ENCODE assay signal across 28 cellular contexts in genomic region chr3:62378329-62378789, GRCh38. TPM values are rescaled to one million over a fixed set of nuclear protein-coding genes. Genes with fewer than 3 reads are reported as not detected.
DNase-seq lines count a peak whose midpoint lies in the region; ATAC-seq, FAIRE-seq and TF ChIP-seq lines count a peak whose summit lies in the region.
"Had no signal": no experiment of that assay in that cellular context is flagged by ENCODE, and none has a peak within 500 bp of the region (broad histone marks: within the 10 kb centered on the region; RNA-seq: fewer than 3 reads in every experiment).

No MANE protein-coding gene starts in this region.

- no peak overlapping the region for H2BK12ac ChIP-seq in trophoblast cell (ENCODE audit: low read length)

- H3K79me1 ChIP-seq in trophoblast cell (ENCODE audit: low read length): no peaks in the 10 kb centered on the region

- H3K4ac ChIP-seq in trophoblast cell (ENCODE audit: low read depth, low read length): no peak overlapping the region

- no peak overlapping the region for H3K4me3 Mint-ChIP-seq in astrocyte (ENCODE audit: unreplicated experiment)
- no peak overlapping the region for H3K4me3 Mint-ChIP-seq in Caco-2 (ENCODE audit: unreplicated experiment)
- H3K4me3 Mint-ChIP-seq: activated naive CD8-positive, alpha-beta T cell treated with anti-CD3 and anti-CD28 coated beads, Interleukin-2, amount 10 ng/mL, durations not matched to agents 7 days and 5 days; activated T-helper 17 cell treated with anti-CD3 and anti-CD28 coated beads, Interleukin-2, amount 50 U/mL, for 72 hours; memory B cell had no signal

- H2BK5ac ChIP-seq in trophoblast cell (ENCODE audit: low read depth, low read length, poor library complexity): no peak overlapping the region

- TF ChIP-seq CTCF in astrocyte (IDR thresholded peaks at IDR 0.05; ENCODE audit: insufficient read depth, low read depth, low read length) (no peak), mucosa of descending colon (IDR thresholded peaks at IDR 0.05) (no peak), Caco-2 (IDR thresholded peaks at IDR 0.05; ENCODE audit: insufficient read depth in 1 of 2, low read depth in 1 of 2, low read length in 1 of 2, severe bottlenecking in 1 of 2, unreplicated experiment in 1 of 2) (no peak)

- no peak overlapping the region for H4K91ac ChIP-seq in trophoblast cell (ENCODE audit: low read depth, low read length)

- no peak overlapping the region for H3K14ac ChIP-seq in trophoblast cell (ENCODE audit: low read length)

- FAIRE-seq in astrocyte (lab: Jason Lieb, UNC): no peak
- FAIRE-seq: endothelial cell of umbilical vein, HepG2 had no signal

- H3K9me3 Mint-ChIP-seq in astrocyte (ENCODE audit: unreplicated experiment) (peaks cover 13% of the 10 kb centered on the region), Caco-2 (ENCODE audit: unreplicated experiment) (no peaks in the 10 kb centered on the region)
- H3K9me3 Mint-ChIP-seq: activated T-helper 17 cell treated with anti-CD3 and anti-CD28 coated beads, Interleukin-2, amount 50 U/mL, for 72 hours had no signal

- H3K27me3 Mint-ChIP-seq in astrocyte (ENCODE audit: low read depth, unreplicated experiment): peaks cover 88% of the 10 kb centered on the region
- peaks cover 32% of the 10 kb centered on the region for H3K27me3 Mint-ChIP-seq in Caco-2 (ENCODE audit: insufficient read depth, unreplicated experiment)

- WGBS in trophoblast cell (ENCODE audit: extremely low coverage, insufficient coverage, insufficient read length): no CpG with 5 or more reads among the region's 29 CpGs

- H2AFZ ChIP-seq in astrocyte (ENCODE audit: low read depth, low read length) (no peak overlapping the region), trophoblast cell (ENCODE audit: insufficient read depth, low read length, poor library complexity) (no peak overlapping the region)

- H2BK120ac ChIP-seq in trophoblast cell (ENCODE audit: insufficient read depth, low read length, poor library complexity): no peak overlapping the region

- intact Hi-C loops in mucosa of descending colon (cut with DNase I, micrococcal nuclease) (no loop called here), Caco-2 (cut with micrococcal nuclease; ENCODE audit: unreplicated experiment) (no loop called here)

- H3K18ac ChIP-seq in trophoblast cell (ENCODE audit: low read length): no peak overlapping the region

- no peak overlapping the region for H2AK5ac ChIP-seq in trophoblast cell (ENCODE audit: low read length)

- H3K36me3 ChIP-seq in HUES48 (ENCODE audit: control insufficient read depth, insufficient read depth, low read length) (no peaks in the 10 kb centered on the region), astrocyte (ENCODE audit: insufficient read depth, low read length) (no peaks in the 10 kb centered on the region), iPS-15b (ENCODE audit: control insufficient read depth, insufficient read depth, low read length) (no peaks in the 10 kb centered on the region), trophoblast cell (ENCODE audit: control insufficient read depth in 1 of 2, insufficient read depth in 2 of 2, low read length in 2 of 2) (no peaks in the 10 kb centered on the region), mucosa of descending colon (ENCODE audit: low read depth) (no peaks in the 10 kb centered on the region), Caco-2 (ENCODE audit: control insufficient read depth, insufficient read depth, low read length) (no peaks in the 10 kb centered on the region)
- H3K36me3 ChIP-seq: brain microvascular endothelial cell, colonic mucosa, heart right ventricle, stomach, upper lobe of left lung had no signal

- H4K20me1 ChIP-seq in astrocyte (ENCODE audit: insufficient read depth, low read length): peaks cover 3% of the 10 kb centered on the region

- POLR2A ChIA-PET in Caco-2 (lab: Charles Lee): no interaction called here

- H3K4me1 ChIP-seq in HUES48 (ENCODE audit: control insufficient read depth, insufficient read depth, low read length) (peaks cover 53% of the 10 kb centered on the region), astrocyte (ENCODE audit: insufficient read depth, low read length) (peaks cover 4% of the 10 kb centered on the region), iPS-15b (ENCODE audit: control insufficient read depth, insufficient read depth, low read length) (peaks cover 37% of the 10 kb centered on the region), trophoblast cell (ENCODE audit: control insufficient read depth in 1 of 2, insufficient read depth in 2 of 2, low read length in 2 of 2) (no peaks in the 10 kb centered on the region), mucosa of descending colon (ENCODE audit: low read depth) (no peaks in the 10 kb centered on the region), Caco-2 (no peaks in the 10 kb centered on the region)
- H3K4me1 ChIP-seq: colonic mucosa had no signal

- H3K4me1 Mint-ChIP-seq in astrocyte (ENCODE audit: low read depth, unreplicated experiment): peaks cover 4% of the 10 kb centered on the region
- no peaks in the 10 kb centered on the region for H3K4me1 Mint-ChIP-seq in Caco-2 (ENCODE audit: low read depth, unreplicated experiment)
- H3K4me1 Mint-ChIP-seq: activated T-helper 17 cell treated with anti-CD3 and anti-CD28 coated beads, Interleukin-2, amount 50 U/mL, for 72 hours; memory B cell had no signal

- H3K27ac Mint-ChIP-seq in astrocyte (ENCODE audit: unreplicated experiment) (peak overlapping the region; percentile 26), Caco-2 (ENCODE audit: unreplicated experiment) (no peak overlapping the region)
- H3K27ac Mint-ChIP-seq: activated naive CD8-positive, alpha-beta T cell treated with anti-CD3 and anti-CD28 coated beads, Interleukin-2, amount 10 ng/mL, durations not matched to agents 7 days and 5 days; activated T-helper 17 cell treated with anti-CD3 and anti-CD28 coated beads, Interleukin-2, amount 50 U/mL, for 72 hours; memory B cell; progenitor cell of endocrine pancreas had no signal

- BruUV-seq in Caco-2 (replicated peaks; lab: Mats Ljungman, UMichigan): no TSS peak

- CTCF ChIA-PET in Caco-2 (lab: Charles Lee): no interaction called here

- H4K8ac ChIP-seq in trophoblast cell (ENCODE audit: low read depth, low read length): no peak overlapping the region

- peak overlapping the region; percentile 44 for H3K4me2 ChIP-seq in astrocyte (ENCODE audit: low read length)
- peak overlapping the region; percentile 31 for H3K4me2 ChIP-seq in trophoblast cell (ENCODE audit: low read length)

- H3K27ac ChIP-seq in HUES48 (ENCODE audit: low read depth, low read length): no peak overlapping the region
- no peak overlapping the region for H3K27ac ChIP-seq in astrocyte (ENCODE audit: low read depth, low read length)
- H3K27ac ChIP-seq in trophoblast cell (ENCODE audit: low read depth, low read length): no peak overlapping the region
- H3K27ac ChIP-seq: brain microvascular endothelial cell, colonic mucosa, heart right ventricle, stomach, upper lobe of left lung had no signal

- H3K4me3 ChIP-seq in HUES48 (ENCODE audit: low read depth, low read length) (peak overlapping the region; percentile 38; the same call in 1 of the 2 replicates), astrocyte (ENCODE audit: insufficient read depth, low read depth, low read length) (peak overlapping the region; percentile 10), iPS-15b (ENCODE audit: low read depth, low read length) (peak overlapping the region; percentile 26), trophoblast cell (ENCODE audit: low read depth, low read length) (no peak overlapping the region), mucosa of descending colon (no peak overlapping the region), Caco-2 (ENCODE audit: low read depth, low read length) (no peak overlapping the region)
- H3K4me3 ChIP-seq: colonic mucosa, heart right ventricle, stomach, upper lobe of left lung had no signal

- H3K9me3 ChIP-seq in HUES48 (ENCODE audit: control insufficient read depth, insufficient read depth, low read length) (no peaks in the 10 kb centered on the region), astrocyte (ENCODE audit: insufficient read depth, low read depth, low read length) (no peaks in the 10 kb centered on the region), iPS-15b (ENCODE audit: control insufficient read depth, insufficient read depth, low read length) (no peaks in the 10 kb centered on the region), trophoblast cell (ENCODE audit: insufficient read depth, low read depth, low read length) (peaks cover 5% of the 10 kb centered on the region), mucosa of descending colon (no peaks in the 10 kb centered on the region), Caco-2 (no peaks in the 10 kb centered on the region)
- H3K9me3 ChIP-seq: colonic mucosa, upper lobe of left lung had no signal

- peaks cover 97% of the 10 kb centered on the region for H3K27me3 ChIP-seq in HUES48 (ENCODE audit: control insufficient read depth, insufficient read depth, low read length)
- peaks cover 83% of the 10 kb centered on the region for H3K27me3 ChIP-seq in astrocyte (ENCODE audit: insufficient read depth, low read length)
- peaks cover 97% of the 10 kb centered on the region for H3K27me3 ChIP-seq in iPS-15b (ENCODE audit: control insufficient read depth, insufficient read depth, low read length)
- H3K27me3 ChIP-seq in trophoblast cell (ENCODE audit: insufficient read depth, low read length): peaks cover 77% of the 10 kb centered on the region
- peaks cover 3% of the 10 kb centered on the region for H3K27me3 ChIP-seq in Caco-2 (replicated peaks; ENCODE audit: control insufficient read depth, insufficient read depth, low read length)

- no peak overlapping the region for H3K23ac ChIP-seq in trophoblast cell (ENCODE audit: low read length)

- no peaks in the 10 kb centered on the region for H3K36me3 Mint-ChIP-seq in astrocyte (ENCODE audit: low read depth, unreplicated experiment)
- H3K36me3 Mint-ChIP-seq in Caco-2 (ENCODE audit: insufficient read depth, unreplicated experiment): no peaks in the 10 kb centered on the region
- H3K36me3 Mint-ChIP-seq: activated naive CD8-positive, alpha-beta T cell treated with anti-CD3 and anti-CD28 coated beads, Interleukin-2, amount 10 ng/mL, durations not matched to agents 7 days and 5 days had no signal

- no peak overlapping the region for H4K12ac ChIP-seq in trophoblast cell (ENCODE audit: low read depth, low read length)

- ATAC-seq in mucosa of descending colon: no peak
- ATAC-seq: activated T-helper 17 cell treated with anti-CD3 and anti-CD28 coated beads, Interleukin-2, amount 50 U/mL, for 72 hours; heart right ventricle; HepG2; naive thymus-derived CD4-positive, alpha-beta T cell had no signal

- H3K9ac ChIP-seq in HUES48 (ENCODE audit: low read depth, low read length) (no peak overlapping the region), astrocyte (ENCODE audit: low read length) (no peak overlapping the region), iPS-15b (ENCODE audit: low read depth, low read length) (no peak overlapping the region), trophoblast cell (ENCODE audit: low read length) (no peak overlapping the region)

- DNase-seq in astrocyte (ENCODE audit: low read depth) (no peak), trophoblast cell (no peak), mucosa of descending colon (no peak), Caco-2 (no peak), mucosa of gallbladder (ENCODE audit: low spot score) (no peak)
- DNase-seq: activated naive CD8-positive, alpha-beta T cell treated with anti-CD3 and anti-CD28 coated beads, Interleukin-2, amount 10 ng/mL, durations not matched to agents 7 days and 5 days; AML-193; brain microvascular endothelial cell; colonic mucosa; COR-L47; heart right ventricle; kidney glomerular epithelial cell; naive thymus-derived CD4-positive, alpha-beta T cell; NCI-H1105; NCI-H2081; NCI-H510A; stimulated activated CD4-positive, alpha-beta T cell treated with anti-CD3 and anti-CD28 coated beads, Interleukin-2, amount 100 ng/mL, for 48 hours; stomach had no signal

- H3K79me2 ChIP-seq in astrocyte (ENCODE audit: insufficient read depth, low read length) (no peaks in the 10 kb centered on the region), trophoblast cell (ENCODE audit: control insufficient read depth, insufficient read depth, low read length, poor library complexity) (no peaks in the 10 kb centered on the region)

RNA-seq across cellular contexts. Expression of gene FEZF2, which starts 5.0 kb away (rescaled TPM):
- total RNA-seq in astrocyte (not detected in 2 replicates), mucosa of descending colon (not detected), Caco-2 (2022) (not detected in 2 replicates), mucosa of gallbladder (not detected)
- 0.04 and 0.06 TPM in 2 replicates for polyA plus RNA-seq in trophoblast cell (2013)
- total RNA-seq: activated naive CD8-positive, alpha-beta T cell treated with anti-CD3 and anti-CD28 coated beads, Interleukin-2, amount 10 ng/mL, durations not matched to agents 7 days and 5 days; activated T-helper 17 cell treated with anti-CD3 and anti-CD28 coated beads, Interleukin-2, amount 50 U/mL, for 72 hours; colonic mucosa; Daoy; endothelial cell of umbilical vein; heart right ventricle; HepG2; naive thymus-derived CD4-positive, alpha-beta T cell; progenitor cell of endocrine pancreas; skeletal muscle tissue; stomach; upper lobe of left lung had no signal
- polyA plus RNA-seq: endothelial cell of umbilical vein; heart right ventricle; HepG2; naive thymus-derived CD4-positive, alpha-beta T cell; stomach had no signal

Comparison
In these comparisons a context has a peak if more than half of its experiments do, and no peak if none do; other contexts are left out.
1. H3K4me3 ChIP-seq: peak in HUES48 (single experiment), astrocyte (single experiment) and iPS-15b (single experiment); none in trophoblast cell (single experiment), mucosa of descending colon (single experiment) and Caco-2 (single experiment).